ENCODE assay signal across 1 cellular context in the genomic region with DNA sequence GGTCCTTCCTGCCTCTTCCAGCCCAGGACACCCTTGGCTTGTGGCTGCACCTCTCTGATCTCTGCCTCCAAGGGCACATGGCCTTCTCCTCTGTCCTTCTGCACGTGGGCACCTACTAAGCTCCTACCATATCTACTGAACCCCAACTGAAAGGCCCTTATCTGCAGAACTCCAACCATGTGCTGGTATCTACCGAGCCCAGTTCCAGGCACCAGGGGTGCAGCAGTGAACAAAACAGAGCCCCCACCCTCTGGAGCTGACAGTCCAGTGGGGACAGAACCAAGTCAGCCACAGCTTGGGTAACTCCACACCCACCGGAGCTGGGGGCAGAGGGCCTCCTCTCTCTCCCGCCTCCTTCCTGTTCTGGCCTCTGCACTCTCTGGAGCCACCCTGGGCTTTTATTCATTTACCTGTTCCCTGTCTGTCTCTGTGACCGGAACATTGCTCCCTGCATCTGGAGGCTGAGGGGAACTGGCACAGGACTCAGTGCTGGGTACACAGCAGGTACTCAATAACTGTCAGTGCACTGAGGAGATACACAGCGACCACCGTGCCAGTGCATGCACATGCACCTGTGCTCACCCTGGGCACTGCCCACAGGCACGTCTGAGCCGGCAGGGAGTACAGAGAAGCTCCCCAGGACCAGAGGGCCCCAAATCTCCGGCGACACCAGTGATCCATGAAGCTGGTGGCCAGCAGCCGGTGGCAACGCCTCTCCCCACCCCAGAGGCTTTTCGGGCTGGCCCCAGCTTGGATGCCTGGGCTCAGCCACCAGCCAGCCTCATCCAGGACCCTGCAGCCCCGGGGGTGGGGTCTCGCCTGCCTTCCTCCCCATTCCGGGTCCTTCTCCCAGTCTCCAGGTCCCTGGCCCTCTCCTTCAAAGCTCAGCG.
TF ChIP-seq lines count a peak whose summit lies in the region.

No MANE protein-coding gene starts in this region.

TF ChIP-seq in IMR-90, 13 proteins besides CTCF, POLR2A, EP300 and RAD21 (continued from another document):
- TF ChIP-seq, protein P1, sequence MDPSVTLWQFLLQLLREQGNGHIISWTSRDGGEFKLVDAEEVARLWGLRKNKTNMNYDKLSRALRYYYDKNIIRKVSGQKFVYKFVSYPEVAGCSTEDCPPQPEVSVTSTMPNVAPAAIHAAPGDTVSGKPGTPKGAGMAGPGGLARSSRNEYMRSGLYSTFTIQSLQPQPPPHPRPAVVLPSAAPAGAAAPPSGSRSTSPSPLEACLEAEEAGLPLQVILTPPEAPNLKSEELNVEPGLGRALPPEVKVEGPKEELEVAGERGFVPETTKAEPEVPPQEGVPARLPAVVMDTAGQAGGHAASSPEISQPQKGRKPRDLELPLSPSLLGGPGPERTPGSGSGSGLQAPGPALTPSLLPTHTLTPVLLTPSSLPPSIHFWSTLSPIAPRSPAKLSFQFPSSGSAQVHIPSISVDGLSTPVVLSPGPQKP (IDR thresholded peaks at IDR 0.05; ENCODE audit: borderline replicate concordance, low read depth, low read length), result no peak
- TF ChIP-seq FOS (IDR thresholded peaks at IDR 0.05; ENCODE audit: low read depth, low read length), result no peak
- no peak for TF ChIP-seq MAZ (IDR thresholded peaks at IDR 0.05; ENCODE audit: borderline replicate concordance, low read depth, low read length)
- TF ChIP-seq NFE2L2 (IDR thresholded peaks at IDR 0.05; ENCODE audit: low read depth, low read length), result no peak
- no peak for TF ChIP-seq RCOR1 (IDR thresholded peaks at IDR 0.05; ENCODE audit: insufficient replicate concordance, low read length)
- no peak for TF ChIP-seq BHLHE40 (IDR thresholded peaks at IDR 0.05; ENCODE audit: low read depth, low read length)
- TF ChIP-seq SMC3 (IDR thresholded peaks at IDR 0.05; ENCODE audit: low read depth, low read length), result no peak
- TF ChIP-seq MAFK (IDR thresholded peaks at IDR 0.05; ENCODE audit: low read depth, low read length), result no peak
- TF ChIP-seq CEBPB (IDR thresholded peaks at IDR 0.05; ENCODE audit: low read depth, low read length), result no peak
- TF ChIP-seq, protein P2, sequence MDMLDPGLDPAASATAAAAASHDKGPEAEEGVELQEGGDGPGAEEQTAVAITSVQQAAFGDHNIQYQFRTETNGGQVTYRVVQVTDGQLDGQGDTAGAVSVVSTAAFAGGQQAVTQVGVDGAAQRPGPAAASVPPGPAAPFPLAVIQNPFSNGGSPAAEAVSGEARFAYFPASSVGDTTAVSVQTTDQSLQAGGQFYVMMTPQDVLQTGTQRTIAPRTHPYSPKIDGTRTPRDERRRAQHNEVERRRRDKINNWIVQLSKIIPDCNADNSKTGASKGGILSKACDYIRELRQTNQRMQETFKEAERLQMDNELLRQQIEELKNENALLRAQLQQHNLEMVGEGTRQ (IDR thresholded peaks at IDR 0.05; ENCODE audit: low read depth, low read length), result no peak
